1 cellular context compared by ENCODE assay signal in the genomic region with DNA sequence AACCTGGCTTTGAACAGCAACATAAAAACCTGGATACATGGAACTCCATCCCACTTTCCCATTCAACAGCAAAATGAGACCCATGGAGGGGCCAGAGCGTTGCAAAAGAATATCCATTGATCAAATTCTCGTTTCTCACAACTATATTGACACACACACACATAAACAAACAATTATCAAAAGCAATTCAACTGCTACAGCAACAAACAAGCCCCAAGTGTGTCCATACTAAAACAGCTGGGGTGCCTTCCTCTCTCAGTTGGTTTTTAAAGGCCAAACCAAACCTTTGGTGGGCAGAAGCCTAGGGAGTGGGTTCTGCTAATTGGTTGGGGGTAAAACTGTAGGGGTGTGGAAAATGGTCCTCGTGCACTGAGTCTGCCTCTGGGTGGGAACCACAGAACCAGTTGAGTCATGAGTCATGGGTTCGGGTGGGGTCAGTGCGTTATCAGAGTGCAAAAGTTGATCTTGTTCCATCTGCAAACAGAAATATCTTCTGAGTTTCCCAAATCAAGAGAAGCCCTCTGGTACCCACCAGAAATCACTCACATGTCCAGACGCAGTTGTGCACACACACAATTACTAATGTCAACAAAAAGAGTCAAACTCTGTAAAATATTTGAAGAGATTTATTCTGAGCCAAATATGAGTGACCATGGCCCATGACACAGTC.
TF ChIP-seq lines count a peak whose summit lies in the region.

No MANE protein-coding gene starts in this region.

TF ChIP-seq in K562, 482 proteins besides CTCF, POLR2A, EP300 and RAD21 (continued from another document and continues in another):
- TF ChIP-seq, protein P1, sequence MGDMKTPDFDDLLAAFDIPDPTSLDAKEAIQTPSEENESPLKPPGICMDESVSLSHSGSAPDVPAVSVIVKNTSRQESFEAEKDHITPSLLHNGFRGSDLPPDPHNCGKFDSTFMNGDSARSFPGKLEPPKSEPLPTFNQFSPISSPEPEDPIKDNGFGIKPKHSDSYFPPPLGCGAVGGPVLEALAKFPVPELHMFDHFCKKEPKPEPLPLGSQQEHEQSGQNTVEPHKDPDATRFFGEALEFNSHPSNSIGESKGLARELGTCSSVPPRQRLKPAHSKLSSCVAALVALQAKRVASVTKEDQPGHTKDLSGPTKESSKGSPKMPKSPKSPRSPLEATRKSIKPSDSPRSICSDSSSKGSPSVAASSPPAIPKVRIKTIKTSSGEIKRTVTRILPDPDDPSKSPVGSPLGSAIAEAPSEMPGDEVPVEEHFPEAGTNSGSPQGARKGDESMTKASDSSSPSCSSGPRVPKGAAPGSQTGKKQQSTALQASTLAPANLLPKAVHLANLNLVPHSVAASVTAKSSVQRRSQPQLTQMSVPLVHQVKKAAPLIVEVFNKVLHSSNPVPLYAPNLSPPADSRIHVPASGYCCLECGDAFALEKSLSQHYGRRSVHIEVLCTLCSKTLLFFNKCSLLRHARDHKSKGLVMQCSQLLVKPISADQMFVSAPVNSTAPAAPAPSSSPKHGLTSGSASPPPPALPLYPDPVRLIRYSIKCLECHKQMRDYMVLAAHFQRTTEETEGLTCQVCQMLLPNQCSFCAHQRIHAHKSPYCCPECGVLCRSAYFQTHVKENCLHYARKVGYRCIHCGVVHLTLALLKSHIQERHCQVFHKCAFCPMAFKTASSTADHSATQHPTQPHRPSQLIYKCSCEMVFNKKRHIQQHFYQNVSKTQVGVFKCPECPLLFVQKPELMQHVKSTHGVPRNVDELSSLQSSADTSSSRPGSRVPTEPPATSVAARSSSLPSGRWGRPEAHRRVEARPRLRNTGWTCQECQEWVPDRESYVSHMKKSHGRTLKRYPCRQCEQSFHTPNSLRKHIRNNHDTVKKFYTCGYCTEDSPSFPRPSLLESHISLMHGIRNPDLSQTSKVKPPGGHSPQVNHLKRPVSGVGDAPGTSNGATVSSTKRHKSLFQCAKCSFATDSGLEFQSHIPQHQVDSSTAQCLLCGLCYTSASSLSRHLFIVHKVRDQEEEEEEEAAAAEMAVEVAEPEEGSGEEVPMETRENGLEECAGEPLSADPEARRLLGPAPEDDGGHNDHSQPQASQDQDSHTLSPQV (IDR thresholded peaks at IDR 0.05), result peak; percentile 79
- TF ChIP-seq CSDE1 (IDR thresholded peaks at IDR 0.05) (no peak), ZNF76 (CRISPR knock-in tag; IDR thresholded peaks at IDR 0.05; ENCODE audit: borderline replicate concordance) (0 out of 2 replicates have a peak, but pooled peaks have one; percentile 37), SMARCC2 (IDR thresholded peaks at IDR 0.05; ENCODE audit: low read depth) (0 out of 2 replicates have a peak, but pooled peaks have one; percentile 38), SPI1 (IDR thresholded peaks at IDR 0.05; ENCODE audit: borderline replicate concordance, low read depth, low read length) (no peak), ZNF589 (CRISPR knock-in tag; IDR thresholded peaks at IDR 0.05; ENCODE audit: low read depth) (peak; percentile 48; the same call in 1 of the 2 replicates), RCOR1 (IDR thresholded peaks at IDR 0.05; ENCODE audit: borderline replicate concordance in 1 of 2, low read depth in 2 of 2, low read length in 2 of 2) (peak in 1 of 2 experiments; percentile 71; a peak in 1 of 4 replicates), BDP1 (IDR thresholded peaks at IDR 0.05; ENCODE audit: insufficient read depth, insufficient read length) (no peak), ARID1B (IDR thresholded peaks at IDR 0.05) (peak; percentile 87), ZC3H4 (CRISPR knock-in tag; IDR thresholded peaks at IDR 0.05; ENCODE audit: borderline replicate concordance) (no peak), SRSF9 (IDR thresholded peaks at IDR 0.05; ENCODE audit: borderline replicate concordance, low read depth, low read length) (no peak), CXXC5 (CRISPR knock-in tag; IDR thresholded peaks at IDR 0.05) (peak; percentile 66), MEF2A (IDR thresholded peaks at IDR 0.05; ENCODE audit: control insufficient read depth, low read depth, low read length) (no peak), PYGO2 (tag; IDR thresholded peaks at IDR 0.05) (0 out of 2 replicates have a peak, but pooled peaks have one; percentile 43), FOXJ2 (tag; IDR thresholded peaks at IDR 0.05) (0 out of 2 replicates have a peak, but pooled peaks have one; percentile 22), NR2C2 (CRISPR knock-in tag; IDR thresholded peaks at IDR 0.05) (no peak), NR2C2 (tag; IDR thresholded peaks at IDR 0.05) (peak; percentile 67), CHD4 (IDR thresholded peaks at IDR 0.05; ENCODE audit: insufficient read depth, insufficient replicate concordance, low read depth, low read length, poor library complexity, severe bottlenecking) (no peak), RBBP5 (IDR thresholded peaks at IDR 0.05; ENCODE audit: borderline replicate concordance, insufficient read depth, low read length, poor library complexity, severe bottlenecking) (peak; percentile 56), KLF6 (CRISPR knock-in tag; IDR thresholded peaks at IDR 0.05; ENCODE audit: borderline replicate concordance) (0 out of 2 replicates have a peak, but pooled peaks have one; percentile 7), NELFE (IDR thresholded peaks at IDR 0.05; ENCODE audit: insufficient read depth, insufficient read length) (no peak)
- TF ChIP-seq, protein P2, sequence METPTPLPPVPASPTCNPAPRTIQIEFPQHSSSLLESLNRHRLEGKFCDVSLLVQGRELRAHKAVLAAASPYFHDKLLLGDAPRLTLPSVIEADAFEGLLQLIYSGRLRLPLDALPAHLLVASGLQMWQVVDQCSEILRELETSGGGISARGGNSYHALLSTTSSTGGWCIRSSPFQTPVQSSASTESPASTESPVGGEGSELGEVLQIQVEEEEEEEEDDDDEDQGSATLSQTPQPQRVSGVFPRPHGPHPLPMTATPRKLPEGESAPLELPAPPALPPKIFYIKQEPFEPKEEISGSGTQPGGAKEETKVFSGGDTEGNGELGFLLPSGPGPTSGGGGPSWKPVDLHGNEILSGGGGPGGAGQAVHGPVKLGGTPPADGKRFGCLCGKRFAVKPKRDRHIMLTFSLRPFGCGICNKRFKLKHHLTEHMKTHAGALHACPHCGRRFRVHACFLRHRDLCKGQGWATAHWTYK (CRISPR knock-in tag; IDR thresholded peaks at IDR 0.05), result peak; percentile 56; the same call in 1 of the 2 replicates
- TF ChIP-seq, protein P3, sequence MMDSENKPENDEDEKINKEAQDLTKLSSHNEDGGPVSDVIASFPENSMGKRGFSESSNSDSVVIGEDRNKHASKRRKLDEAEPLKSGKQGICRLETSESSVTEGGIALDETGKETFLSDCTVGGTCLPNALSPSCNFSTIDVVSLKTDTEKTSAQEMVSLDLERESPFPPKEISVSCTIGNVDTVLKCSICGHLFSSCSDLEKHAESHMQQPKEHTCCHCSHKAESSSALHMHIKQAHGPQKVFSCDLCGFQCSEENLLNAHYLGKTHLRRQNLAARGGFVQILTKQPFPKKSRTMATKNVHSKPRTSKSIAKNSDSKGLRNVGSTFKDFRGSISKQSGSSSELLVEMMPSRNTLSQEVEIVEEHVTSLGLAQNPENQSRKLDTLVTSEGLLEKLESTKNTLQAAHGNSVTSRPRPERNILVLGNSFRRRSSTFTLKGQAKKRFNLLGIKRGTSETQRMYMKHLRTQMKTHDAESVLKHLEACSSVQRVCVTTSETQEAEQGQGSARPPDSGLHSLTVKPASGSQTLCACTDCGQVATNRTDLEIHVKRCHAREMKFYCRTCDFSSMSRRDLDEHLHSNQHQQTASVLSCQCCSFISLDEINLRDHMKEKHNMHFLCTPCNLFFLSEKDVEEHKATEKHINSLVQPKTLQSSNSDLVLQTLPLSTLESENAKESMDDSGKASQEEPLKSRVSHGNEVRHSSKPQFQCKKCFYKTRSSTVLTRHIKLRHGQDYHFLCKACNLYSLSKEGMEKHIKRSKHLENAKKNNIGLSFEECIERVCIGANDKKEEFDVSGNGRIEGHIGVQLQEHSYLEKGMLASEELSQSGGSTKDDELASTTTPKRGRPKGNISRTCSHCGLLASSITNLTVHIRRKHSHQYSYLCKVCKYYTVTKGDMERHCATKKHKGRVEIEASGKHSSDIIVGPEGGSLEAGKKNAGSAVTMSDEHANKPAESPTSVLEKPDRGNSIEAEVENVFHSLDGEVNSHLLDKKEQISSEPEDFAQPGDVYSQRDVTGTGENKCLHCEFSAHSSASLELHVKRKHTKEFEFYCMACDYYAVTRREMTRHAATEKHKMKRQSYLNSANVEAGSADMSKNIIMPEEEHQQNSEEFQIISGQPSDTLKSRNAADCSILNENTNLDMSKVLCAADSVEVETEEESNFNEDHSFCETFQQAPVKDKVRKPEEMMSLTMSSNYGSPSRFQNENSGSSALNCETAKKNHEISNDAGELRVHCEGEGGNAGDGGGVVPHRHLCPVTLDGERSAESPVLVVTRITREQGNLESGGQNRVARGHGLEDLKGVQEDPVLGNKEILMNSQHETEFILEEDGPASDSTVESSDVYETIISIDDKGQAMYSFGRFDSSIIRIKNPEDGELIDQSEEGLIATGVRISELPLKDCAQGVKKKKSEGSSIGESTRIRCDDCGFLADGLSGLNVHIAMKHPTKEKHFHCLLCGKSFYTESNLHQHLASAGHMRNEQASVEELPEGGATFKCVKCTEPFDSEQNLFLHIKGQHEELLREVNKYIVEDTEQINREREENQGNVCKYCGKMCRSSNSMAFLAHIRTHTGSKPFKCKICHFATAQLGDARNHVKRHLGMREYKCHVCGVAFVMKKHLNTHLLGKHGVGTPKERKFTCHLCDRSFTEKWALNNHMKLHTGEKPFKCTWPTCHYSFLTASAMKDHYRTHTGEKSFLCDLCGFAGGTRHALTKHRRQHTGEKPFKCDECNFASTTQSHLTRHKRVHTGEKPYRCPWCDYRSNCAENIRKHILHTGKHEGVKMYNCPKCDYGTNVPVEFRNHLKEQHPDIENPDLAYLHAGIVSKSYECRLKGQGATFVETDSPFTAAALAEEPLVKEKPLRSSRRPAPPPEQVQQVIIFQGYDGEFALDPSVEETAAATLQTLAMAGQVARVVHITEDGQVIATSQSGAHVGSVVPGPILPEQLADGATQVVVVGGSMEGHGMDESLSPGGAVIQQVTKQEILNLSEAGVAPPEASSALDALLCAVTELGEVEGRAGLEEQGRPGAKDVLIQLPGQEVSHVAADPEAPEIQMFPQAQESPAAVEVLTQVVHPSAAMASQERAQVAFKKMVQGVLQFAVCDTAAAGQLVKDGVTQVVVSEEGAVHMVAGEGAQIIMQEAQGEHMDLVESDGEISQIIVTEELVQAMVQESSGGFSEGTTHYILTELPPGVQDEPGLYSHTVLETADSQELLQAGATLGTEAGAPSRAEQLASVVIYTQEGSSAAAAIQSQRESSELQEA (IDR thresholded peaks at IDR 0.05; ENCODE audit: low read depth), result no peak
- TF ChIP-seq, protein P4, sequence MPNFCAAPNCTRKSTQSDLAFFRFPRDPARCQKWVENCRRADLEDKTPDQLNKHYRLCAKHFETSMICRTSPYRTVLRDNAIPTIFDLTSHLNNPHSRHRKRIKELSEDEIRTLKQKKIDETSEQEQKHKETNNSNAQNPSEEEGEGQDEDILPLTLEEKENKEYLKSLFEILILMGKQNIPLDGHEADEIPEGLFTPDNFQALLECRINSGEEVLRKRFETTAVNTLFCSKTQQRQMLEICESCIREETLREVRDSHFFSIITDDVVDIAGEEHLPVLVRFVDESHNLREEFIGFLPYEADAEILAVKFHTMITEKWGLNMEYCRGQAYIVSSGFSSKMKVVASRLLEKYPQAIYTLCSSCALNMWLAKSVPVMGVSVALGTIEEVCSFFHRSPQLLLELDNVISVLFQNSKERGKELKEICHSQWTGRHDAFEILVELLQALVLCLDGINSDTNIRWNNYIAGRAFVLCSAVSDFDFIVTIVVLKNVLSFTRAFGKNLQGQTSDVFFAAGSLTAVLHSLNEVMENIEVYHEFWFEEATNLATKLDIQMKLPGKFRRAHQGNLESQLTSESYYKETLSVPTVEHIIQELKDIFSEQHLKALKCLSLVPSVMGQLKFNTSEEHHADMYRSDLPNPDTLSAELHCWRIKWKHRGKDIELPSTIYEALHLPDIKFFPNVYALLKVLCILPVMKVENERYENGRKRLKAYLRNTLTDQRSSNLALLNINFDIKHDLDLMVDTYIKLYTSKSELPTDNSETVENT (CRISPR knock-in tag; IDR thresholded peaks at IDR 0.05), result no peak
- TF ChIP-seq, protein P5, sequence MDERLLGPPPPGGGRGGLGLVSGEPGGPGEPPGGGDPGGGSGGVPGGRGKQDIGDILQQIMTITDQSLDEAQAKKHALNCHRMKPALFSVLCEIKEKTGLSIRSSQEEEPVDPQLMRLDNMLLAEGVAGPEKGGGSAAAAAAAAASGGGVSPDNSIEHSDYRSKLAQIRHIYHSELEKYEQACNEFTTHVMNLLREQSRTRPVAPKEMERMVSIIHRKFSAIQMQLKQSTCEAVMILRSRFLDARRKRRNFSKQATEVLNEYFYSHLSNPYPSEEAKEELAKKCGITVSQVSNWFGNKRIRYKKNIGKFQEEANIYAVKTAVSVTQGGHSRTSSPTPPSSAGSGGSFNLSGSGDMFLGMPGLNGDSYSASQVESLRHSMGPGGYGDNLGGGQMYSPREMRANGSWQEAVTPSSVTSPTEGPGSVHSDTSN (CRISPR knock-in tag; IDR thresholded peaks at IDR 0.05; ENCODE audit: low read depth), result no peak
- TF ChIP-seq, protein P5 (tag; conservative IDR thresholded peaks at IDR 0.05; ENCODE audit: low read depth), result 0 out of 2 replicates have a peak, but pooled peaks have one; percentile 8
- TF ChIP-seq, protein P6, sequence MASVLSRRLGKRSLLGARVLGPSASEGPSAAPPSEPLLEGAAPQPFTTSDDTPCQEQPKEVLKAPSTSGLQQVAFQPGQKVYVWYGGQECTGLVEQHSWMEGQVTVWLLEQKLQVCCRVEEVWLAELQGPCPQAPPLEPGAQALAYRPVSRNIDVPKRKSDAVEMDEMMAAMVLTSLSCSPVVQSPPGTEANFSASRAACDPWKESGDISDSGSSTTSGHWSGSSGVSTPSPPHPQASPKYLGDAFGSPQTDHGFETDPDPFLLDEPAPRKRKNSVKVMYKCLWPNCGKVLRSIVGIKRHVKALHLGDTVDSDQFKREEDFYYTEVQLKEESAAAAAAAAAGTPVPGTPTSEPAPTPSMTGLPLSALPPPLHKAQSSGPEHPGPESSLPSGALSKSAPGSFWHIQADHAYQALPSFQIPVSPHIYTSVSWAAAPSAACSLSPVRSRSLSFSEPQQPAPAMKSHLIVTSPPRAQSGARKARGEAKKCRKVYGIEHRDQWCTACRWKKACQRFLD (CRISPR knock-in tag; IDR thresholded peaks at IDR 0.05), result peak; percentile 33; the same call in 1 of the 2 replicates
- TF ChIP-seq, protein P7, sequence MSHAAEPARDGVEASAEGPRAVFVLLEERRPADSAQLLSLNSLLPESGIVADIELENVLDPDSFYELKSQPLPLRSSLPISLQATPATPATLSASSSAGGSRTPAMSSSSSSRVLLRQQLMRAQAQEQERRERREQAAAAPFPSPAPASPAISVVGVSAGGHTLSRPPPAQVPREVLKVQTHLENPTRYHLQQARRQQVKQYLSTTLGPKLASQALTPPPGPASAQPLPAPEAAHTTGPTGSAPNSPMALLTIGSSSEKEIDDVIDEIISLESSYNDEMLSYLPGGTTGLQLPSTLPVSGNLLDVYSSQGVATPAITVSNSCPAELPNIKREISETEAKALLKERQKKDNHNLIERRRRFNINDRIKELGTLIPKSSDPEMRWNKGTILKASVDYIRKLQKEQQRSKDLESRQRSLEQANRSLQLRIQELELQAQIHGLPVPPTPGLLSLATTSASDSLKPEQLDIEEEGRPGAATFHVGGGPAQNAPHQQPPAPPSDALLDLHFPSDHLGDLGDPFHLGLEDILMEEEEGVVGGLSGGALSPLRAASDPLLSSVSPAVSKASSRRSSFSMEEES (CRISPR knock-in tag; IDR thresholded peaks at IDR 0.05), result peak; percentile 21
